In genomic region chr3:50517721-50518206, GRCh38 we compare ENCODE assay signal across 1 cellular context.
TF ChIP-seq lines count a peak whose summit lies in the region.

No MANE protein-coding gene starts in this region.

TF ChIP-seq in H1, 55 proteins besides CTCF, POLR2A, EP300 and RAD21:
- TF ChIP-seq KDM5A (IDR thresholded peaks at IDR 0.05; ENCODE audit: low read length): no peak
- peak; percentile 100 for TF ChIP-seq MAFK (IDR thresholded peaks at IDR 0.05; ENCODE audit: low read depth, low read length)
- no peak for TF ChIP-seq GTF2F1 (IDR thresholded peaks at IDR 0.05; ENCODE audit: borderline replicate concordance, low read depth, low read length)
